20 cellular contexts compared by ENCODE assay signal in genomic region chr2:168661404-168661869, GRCh38.
DNase-seq lines count a peak whose midpoint lies in the region; TF ChIP-seq lines count a peak whose summit lies in the region.
"Had no signal": no experiment of that assay in that cellular context is flagged by ENCODE, and none has a peak within 500 bp of the region (broad histone marks: within the 10 kb centered on the region; RNA-seq: fewer than 3 reads in every experiment).

No MANE protein-coding gene starts in this region.

- H3K4me3 Mint-ChIP-seq in activated CD4-positive, alpha-beta memory T cell treated with anti-CD3 and anti-CD28 coated beads, Interleukin-2, amount 10 ng/mL, durations not matched to agents 7 days and 5 days, result no peak overlapping the region
- H3K4me3 Mint-ChIP-seq: B cell had no signal

- H2AK5ac ChIP-seq in mesendoderm (ENCODE audit: low read length), result no peak overlapping the region

- H3K27me3 ChIP-seq in mesendoderm (ENCODE audit: insufficient read depth, low read length, poor library complexity) (no peaks in the 10 kb centered on the region), thyroid gland (no peaks in the 10 kb centered on the region), mammary epithelial cell (ENCODE audit: insufficient read depth, low read length) (no peaks in the 10 kb centered on the region)
- H3K27me3 ChIP-seq: colonic mucosa, pancreas, vagina had no signal

- no peak overlapping the region for H3K4ac ChIP-seq in mesendoderm (ENCODE audit: low read depth, low read length)

- no peak overlapping the region for H2AFZ ChIP-seq in mammary epithelial cell (ENCODE audit: low read depth, low read length)

- DNase-seq in DMS153 treated with DMSO at 0.1 percent for 48 hours (lab: John Stamatoyannopoulos, UW; ENCODE audit: unreplicated experiment) (peak; percentile 11), NCI-H1092 treated with DMSO at 0.1 percent for 48 hours (lab: John Stamatoyannopoulos, UW) (peak; percentile 42), SK-N-DZ (ENCODE audit: low spot score) (peak; percentile 66), mesendoderm (peak; percentile 96), NCI-H748 (lab: John Stamatoyannopoulos, UW; ENCODE audit: unreplicated experiment) (no peak), thyroid gland (no peak), mammary epithelial cell (no peak)
- DNase-seq in activated CD4-positive, alpha-beta memory T cell treated with anti-CD3 and anti-CD28 coated beads, Interleukin-2, amount 10 ng/mL, durations not matched to agents 7 days and 5 days, result no peak
- DNase-seq: amniotic stem cell; colonic mucosa; DND-41; HCEC 1CT; pancreas; stimulated activated naive CD4-positive, alpha-beta T cell treated with Interleukin-2 at 50 U/mL for 16 hours had no signal

- H3K79me1 ChIP-seq in mesendoderm (ENCODE audit: low read length), result peaks cover 2% of the 10 kb centered on the region

- no peak overlapping the region for H3K56ac ChIP-seq in mesendoderm (ENCODE audit: low read length)

- H3K4me2 ChIP-seq in mesendoderm (ENCODE audit: low read length) (no peak overlapping the region), mammary epithelial cell (ENCODE audit: insufficient read depth, low read depth, low read length) (no peak overlapping the region)
- H3K4me2 ChIP-seq: SK-N-SH had no signal

- no peak overlapping the region for H3K18ac ChIP-seq in mesendoderm (ENCODE audit: low read length)

- H3K79me2 ChIP-seq in mesendoderm (ENCODE audit: control insufficient read depth, insufficient read depth, low read length) (no peaks in the 10 kb centered on the region), mammary epithelial cell (ENCODE audit: insufficient read depth, low read length) (peaks cover 20% of the 10 kb centered on the region)

- H3K4me3 ChIP-seq in mesendoderm (ENCODE audit: low read length), result no peak overlapping the region
- no peak overlapping the region for H3K4me3 ChIP-seq in thyroid gland (replicated peaks in 1 of 3)
- no peak overlapping the region for H3K4me3 ChIP-seq in mammary epithelial cell (replicated peaks in 1 of 3; ENCODE audit: insufficient read depth in 1 of 3, low read depth in 2 of 3, low read length in 3 of 3)
- H3K4me3 ChIP-seq: colonic mucosa, K562, pancreas, smooth muscle cell, vagina had no signal

- peak overlapping the region; percentile 50 for H3K27ac ChIP-seq in mesendoderm (ENCODE audit: low read depth, low read length)
- H3K27ac ChIP-seq in thyroid gland, result no peak overlapping the region
- no peak overlapping the region for H3K27ac ChIP-seq in mammary epithelial cell (ENCODE audit: insufficient read depth, low read depth, low read length)
- H3K27ac ChIP-seq: colonic mucosa, pancreas, vagina had no signal

- dilution Hi-C loops in mammary epithelial cell (cut with HindIII; ENCODE audit: low sequenced_read_pairs), result no loop called here

- no TSS peak for BruUV-seq in mammary epithelial cell (replicated peaks; lab: Mats Ljungman, UMichigan)

- no peak overlapping the region for H2BK120ac ChIP-seq in mesendoderm (ENCODE audit: low read depth, low read length)

- H3K9ac ChIP-seq in mesendoderm (ENCODE audit: low read length), result no peak overlapping the region
- H3K9ac ChIP-seq in mammary epithelial cell (ENCODE audit: insufficient read depth, low read length), result no peak overlapping the region
- H3K9ac ChIP-seq: SK-N-SH had no signal

- no peaks in the 10 kb centered on the region for H3K36me3 Mint-ChIP-seq in activated CD4-positive, alpha-beta memory T cell treated with anti-CD3 and anti-CD28 coated beads, Interleukin-2, amount 10 ng/mL, durations not matched to agents 7 days and 5 days (ENCODE audit: low read depth)

- H4K5ac ChIP-seq in mesendoderm (ENCODE audit: low read length), result no peak overlapping the region

- no peaks in the 10 kb centered on the region for H3K9me3 ChIP-seq in thyroid gland
- H3K9me3 ChIP-seq in mammary epithelial cell (replicated peaks; ENCODE audit: insufficient read depth, low read length), result no peaks in the 10 kb centered on the region
- H3K9me3 ChIP-seq: colonic mucosa, pancreas, SK-N-SH, vagina had no signal

- peaks cover 5% of the 10 kb centered on the region for H3K4me1 ChIP-seq in mesendoderm (ENCODE audit: control insufficient read depth, low read depth, low read length)
- peaks cover 6 to 7% of the 10 kb centered on the region in 2 donors for H3K4me1 ChIP-seq in thyroid gland
- peaks cover 4% of the 10 kb centered on the region for H3K4me1 ChIP-seq in mammary epithelial cell (ENCODE audit: insufficient read depth, low read length)
- H3K4me1 ChIP-seq: colonic mucosa, pancreas had no signal

- CTCF ChIA-PET in activated CD4-positive, alpha-beta memory T cell treated with anti-CD3 and anti-CD28 coated beads, Interleukin-2, amount 10 ng/mL, durations not matched to agents 7 days and 5 days (lab: Charles Lee), result no interaction called here
- CTCF ChIA-PET in mammary epithelial cell (lab: Charles Lee; ENCODE audit: low non-redundant PET), result no interaction called here

- H4K8ac ChIP-seq in mesendoderm (ENCODE audit: low read depth, low read length), result no peak overlapping the region

- H3K27ac Mint-ChIP-seq in activated CD4-positive, alpha-beta memory T cell treated with anti-CD3 and anti-CD28 coated beads, Interleukin-2, amount 10 ng/mL, durations not matched to agents 7 days and 5 days, result no peak overlapping the region
- H3K27ac Mint-ChIP-seq: activated T-helper 2 cell treated with anti-CD3 and anti-CD28 coated beads, Interferon-gamma antibody, Interleukin-2, Interleukin-4, amounts not matched to agents 10 μg/mL and 5 μg/mL and 100 μg/mL, durations not matched to agents 14 hours and 24 hours and 36 hours; B cell had no signal

- TF ChIP-seq POLR2A in thyroid gland (IDR thresholded peaks at IDR 0.05), result no peak

- no CpG with 5 or more reads among the region's 4 CpGs for WGBS in mesendoderm (ENCODE audit: extremely low coverage, insufficient coverage, low lambda C conversion rate)
- 83 to 91% methylated on average over 4 of the region's 4 CpGs for WGBS in thyroid gland, 2 donors
- 100% methylated on average over 4 of the region's 4 CpGs for WGBS in mammary epithelial cell (ENCODE audit: low coverage, missing lambda C conversion rate)

- no peaks in the 10 kb centered on the region for H4K20me1 ChIP-seq in mammary epithelial cell (ENCODE audit: insufficient read depth, low read length)

- no peaks in the 10 kb centered on the region for H3K36me3 ChIP-seq in mesendoderm (ENCODE audit: control insufficient read depth, insufficient read depth, low read length)
- no peaks in the 10 kb centered on the region for H3K36me3 ChIP-seq in thyroid gland
- H3K36me3 ChIP-seq in mammary epithelial cell (ENCODE audit: insufficient read depth, low read length), result no peaks in the 10 kb centered on the region
- H3K36me3 ChIP-seq: colonic mucosa, pancreas, vagina had no signal

- POLR2A ChIA-PET in activated CD4-positive, alpha-beta memory T cell treated with anti-CD3 and anti-CD28 coated beads, Interleukin-2, amount 10 ng/mL, durations not matched to agents 7 days and 5 days (lab: Charles Lee), result no interaction called here

- in situ Hi-C loops in mammary epithelial cell (cut with MboI; ENCODE audit: low sequenced_read_pairs in 2 of 2), result no loop called here

- peaks cover 3% of the 10 kb centered on the region for H3K4me1 Mint-ChIP-seq in activated CD4-positive, alpha-beta memory T cell treated with anti-CD3 and anti-CD28 coated beads, Interleukin-2, amount 10 ng/mL, durations not matched to agents 7 days and 5 days
- H3K4me1 Mint-ChIP-seq: B cell had no signal

- no peak overlapping the region for H2BK15ac ChIP-seq in mesendoderm (replicated peaks; ENCODE audit: low read depth)

- TF ChIP-seq CTCF in thyroid gland (IDR thresholded peaks at IDR 0.05) (no peak), mammary epithelial cell (conservative IDR thresholded peaks at IDR 0.05 in 1 of 2, IDR thresholded peaks at IDR 0.05 in 1 of 2; ENCODE audit: extremely low read depth in 1 of 2, insufficient read depth in 1 of 2, low read depth in 1 of 2, low read length in 2 of 2) (no peak)

- intact Hi-C loops in thyroid gland (cut with DNase I), result no loop called here
- intact Hi-C loops in mammary epithelial cell (cut with micrococcal nuclease), result no loop called here

- H2BK5ac ChIP-seq in mesendoderm (ENCODE audit: low read length), result no peak overlapping the region

- H3K27me3 Mint-ChIP-seq in activated CD4-positive, alpha-beta memory T cell treated with anti-CD3 and anti-CD28 coated beads, Interleukin-2, amount 10 ng/mL, durations not matched to agents 7 days and 5 days, result no peaks in the 10 kb centered on the region
- H3K27me3 Mint-ChIP-seq: B cell had no signal

- H3K9me3 Mint-ChIP-seq in activated CD4-positive, alpha-beta memory T cell treated with anti-CD3 and anti-CD28 coated beads, Interleukin-2, amount 10 ng/mL, durations not matched to agents 7 days and 5 days, result no peaks in the 10 kb centered on the region
- H3K9me3 Mint-ChIP-seq: activated T-helper 2 cell treated with anti-CD3 and anti-CD28 coated beads, Interferon-gamma antibody, Interleukin-2, Interleukin-4, amounts not matched to agents 10 μg/mL and 5 μg/mL and 100 μg/mL, durations not matched to agents 14 hours and 24 hours and 36 hours had no signal

- H3K23ac ChIP-seq in mesendoderm (ENCODE audit: low read length), result no peak overlapping the region

Comparison
In these comparisons a context has a peak if more than half of its experiments do, and no peak if none do; other contexts are left out.
1. DNase-seq: peak in DMS153 treated with DMSO at 0.1 percent for 48 hours (single experiment), NCI-H1092 treated with DMSO at 0.1 percent for 48 hours (single experiment), SK-N-DZ (single experiment) and mesendoderm (single experiment); none in NCI-H748 (single experiment), activated CD4-positive, alpha-beta memory T cell treated with anti-CD3 and anti-CD28 coated beads, Interleukin-2, amount 10 ng/mL, durations not matched to agents 7 days and 5 days (single experiment), thyroid gland (0 of 2) and mammary epithelial cell (single experiment).